ENCODE assay signal across 9 cellular contexts in genomic region chr12:68451261-68452091, GRCh38.
DNase-seq lines count a peak whose midpoint lies in the region; ATAC-seq and TF ChIP-seq lines count a peak whose summit lies in the region.
"Had no signal": no experiment of that assay in that cellular context is flagged by ENCODE, and none has a peak within 500 bp of the region (broad histone marks: within the 10 kb centered on the region; RNA-seq: fewer than 3 reads in every experiment).

No MANE protein-coding gene starts in this region.

- H3K4me3 ChIP-seq in A673 (ENCODE audit: low read depth, low read length, poor library complexity, severe bottlenecking) (peak overlapping the region; percentile 8), adipocyte (ENCODE audit: low read length) (peak overlapping the region; percentile 49)

- intact Hi-C loops in A673 (cut with micrococcal nuclease; ENCODE audit: unreplicated experiment) = no loop called here

- H3K4me3 Mint-ChIP-seq in stimulated activated naive CD8-positive, alpha-beta T cell treated with anti-CD3 and anti-CD28 coated beads, Interleukin-15, amount 100 ng/mL, for 72 hours = peak overlapping the region; percentile 74 to 79

- H3K4me1 ChIP-seq in A673 (ENCODE audit: insufficient read depth, low read length, poor library complexity, severe bottlenecking) (peaks cover 60% of the 10 kb centered on the region), adipocyte (ENCODE audit: control insufficient read depth, insufficient read depth, low read length) (peaks cover 39% of the 10 kb centered on the region)

- peaks cover 98% of the 10 kb centered on the region for H3K4me1 Mint-ChIP-seq in stimulated activated naive CD8-positive, alpha-beta T cell treated with anti-CD3 and anti-CD28 coated beads, Interleukin-15, amount 100 ng/mL, for 72 hours

- no peak for TF ChIP-seq CTCF in A673 (conservative IDR thresholded peaks at IDR 0.05; ENCODE audit: low read depth, low read length)

- ATAC-seq in GM18505 (IDR thresholded peaks at IDR 0.05; ENCODE audit: unreplicated experiment) (peak; percentile 68), HG02884 (IDR thresholded peaks at IDR 0.05; ENCODE audit: unreplicated experiment) (peak; percentile 72), left lobe of liver (peak; percentile 76)
- ATAC-seq in stimulated activated naive CD8-positive, alpha-beta T cell treated with anti-CD3 and anti-CD28 coated beads, Interleukin-15, amount 100 ng/mL, for 72 hours = peak; percentile 88
- ATAC-seq: HCT116 had no signal

- H3K27me3 ChIP-seq in A673 (replicated peaks; ENCODE audit: insufficient read depth, low read depth, low read length, poor library complexity) (no peaks in the 10 kb centered on the region), adipocyte (replicated peaks; ENCODE audit: control insufficient read depth, insufficient read depth, low read length) (no peaks in the 10 kb centered on the region)

- H3K9ac ChIP-seq in adipocyte (ENCODE audit: low read length) = peak overlapping the region; percentile 31

- H3K27ac Mint-ChIP-seq in stimulated activated naive CD8-positive, alpha-beta T cell treated with anti-CD3 and anti-CD28 coated beads, Interleukin-15, amount 100 ng/mL, for 72 hours = peak overlapping the region; percentile 96 to 97

- H3K27ac ChIP-seq in A673 (ENCODE audit: low read depth, low read length, poor library complexity, severe bottlenecking) = no peak overlapping the region

- DNase-seq in A673 (ENCODE audit: low spot score) (peak; percentile 88), NCI-H446 treated with DMSO at 0.1 percent for 48 hours (lab: John Stamatoyannopoulos, UW) (peak; percentile 84), adipocyte (ENCODE audit: low read depth) (peak; percentile 69), left lobe of liver (ENCODE audit: low spot score) (peak; percentile 49), HPDE6-E6E7 (ENCODE audit: extremely low spot score) (no peak)
- DNase-seq in stimulated activated naive CD8-positive, alpha-beta T cell treated with anti-CD3 and anti-CD28 coated beads, Interleukin-15, amount 100 ng/mL, for 72 hours = peak; percentile 70 to 76

- no peak for TF ChIP-seq POLR2A in GM18505 (IDR thresholded peaks at IDR 0.05; ENCODE audit: borderline replicate concordance, extremely low read depth, insufficient read depth, insufficient read length)

- no TSS peak for BruUV-seq in A673 (replicated peaks; lab: Mats Ljungman, UMichigan)

- CTCF ChIA-PET in A673 (lab: Charles Lee) = no interaction called here

- H3K27me3 Mint-ChIP-seq in stimulated activated naive CD8-positive, alpha-beta T cell treated with anti-CD3 and anti-CD28 coated beads, Interleukin-15, amount 100 ng/mL, for 72 hours = no peaks in the 10 kb centered on the region

- POLR2A ChIA-PET in A673 (lab: Charles Lee; ENCODE audit: low non-redundant PET) = no interaction called here

- peaks cover 7 to 12% of the 10 kb centered on the region in 2 donors for H3K9me3 Mint-ChIP-seq in stimulated activated naive CD8-positive, alpha-beta T cell treated with anti-CD3 and anti-CD28 coated beads, Interleukin-15, amount 100 ng/mL, for 72 hours

- no peaks in the 10 kb centered on the region for H3K36me3 ChIP-seq in A673 (ENCODE audit: insufficient read depth, low read length, poor library complexity, severe bottlenecking)
- H3K36me3 ChIP-seq in adipocyte (ENCODE audit: control insufficient read depth, insufficient read depth, low read length, severe bottlenecking) = no peaks in the 10 kb centered on the region

- H3K9me3 ChIP-seq in A673 (ENCODE audit: low read depth, low read length, poor library complexity, severe bottlenecking) (no peaks in the 10 kb centered on the region), adipocyte (ENCODE audit: control insufficient read depth, low read length) (no peaks in the 10 kb centered on the region)
